Comparison of ENCODE assay signal across 8 cellular contexts in the genomic region with DNA sequence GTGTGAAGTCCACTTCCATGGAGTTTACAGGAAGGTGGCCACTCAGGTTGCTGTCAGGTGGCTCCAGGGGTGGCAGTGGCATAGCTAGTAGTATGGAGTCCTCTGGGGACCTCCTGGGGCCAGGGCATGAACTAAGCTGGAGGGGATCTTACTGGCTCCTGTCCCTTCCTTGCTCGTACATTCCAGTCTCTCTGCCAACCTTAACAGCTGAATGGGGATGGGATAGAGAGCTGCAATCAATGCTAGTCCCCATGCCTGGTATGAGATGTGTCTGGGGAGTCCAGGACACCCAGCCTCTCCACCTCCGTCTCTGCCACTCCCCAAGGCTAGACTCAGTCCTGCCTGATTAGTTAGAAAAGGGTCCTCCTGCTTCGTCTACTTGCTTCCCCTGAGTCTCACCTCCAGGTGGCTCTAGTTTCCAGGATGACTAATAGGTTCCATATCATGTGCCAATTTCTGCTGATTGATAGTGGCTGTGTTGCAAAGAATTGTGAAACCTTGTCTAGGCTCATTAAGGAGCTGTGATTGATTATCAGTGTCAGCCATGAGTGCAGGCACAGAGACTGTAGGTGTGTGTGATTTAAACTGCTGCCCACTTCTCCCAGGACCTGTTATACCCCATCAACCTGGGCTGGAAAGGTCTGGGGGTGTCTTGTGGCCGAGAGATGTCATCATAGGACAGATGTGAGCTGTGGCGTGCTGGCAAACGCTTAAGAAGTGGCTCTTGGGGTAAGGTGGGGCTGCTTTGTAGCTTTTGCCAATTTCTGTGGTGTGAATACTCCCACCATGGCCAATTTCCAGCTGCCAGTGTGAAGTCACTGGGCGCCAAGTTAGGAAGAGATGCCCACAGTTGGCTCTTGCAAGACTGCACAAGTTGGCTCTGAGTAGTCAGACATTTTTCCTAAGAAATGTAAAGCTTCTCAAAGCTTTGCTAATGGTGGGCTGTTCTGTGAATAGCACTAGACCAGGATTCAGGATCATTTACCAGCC. TPM values are rescaled to one million over a fixed set of nuclear protein-coding genes. Genes with fewer than 3 reads are reported as not detected.
A peak's percentile ranks its signal among the peaks of the same experiment; 100 is the strongest.
DNase-seq lines count a peak whose midpoint lies in the region; ATAC-seq and TF ChIP-seq lines count a peak whose summit lies in the region.

No MANE protein-coding gene starts in this region.

- ATAC-seq in HG03432 (IDR thresholded peaks at IDR 0.05; ENCODE audit: unreplicated experiment) (no peak), HG02623 (IDR thresholded peaks at IDR 0.05; ENCODE audit: unreplicated experiment) (no peak)

- peaks cover 22% of the 10 kb centered on the region for H3K27me3 Mint-ChIP-seq in progenitor cell of endocrine pancreas

- no peak overlapping the region for H3K4me3 Mint-ChIP-seq in progenitor cell of endocrine pancreas (ENCODE audit: low read depth)

- DNase-seq in DMS 273 (lab: John Stamatoyannopoulos, UW; ENCODE audit: unreplicated experiment), result peak; percentile 65
- no peak for DNase-seq in DMS 273 treated with DMSO at 0.1 percent for 48 hours (lab: John Stamatoyannopoulos, UW)
- DNase-seq in NAMALWA (ENCODE audit: low spot score), result peak; percentile 51
- peak; percentile 95 for DNase-seq in dermis blood vessel endothelial cell
- DNase-seq in progenitor cell of endocrine pancreas (ENCODE audit: low spot score, unreplicated experiment), result no peak
- DNase-seq in foreskin melanocyte, result no peak

- H3K4me1 Mint-ChIP-seq in progenitor cell of endocrine pancreas (ENCODE audit: low read depth), result peaks cover 10% of the 10 kb centered on the region

- no peaks in the 10 kb centered on the region for H3K9me3 Mint-ChIP-seq in progenitor cell of endocrine pancreas (ENCODE audit: low read depth)

- TF ChIP-seq CTCF in progenitor cell of endocrine pancreas (IDR thresholded peaks at IDR 0.05; ENCODE audit: unreplicated experiment), result peak; percentile 39

- no peak overlapping the region for H3K27ac Mint-ChIP-seq in progenitor cell of endocrine pancreas

- no peaks in the 10 kb centered on the region for H3K36me3 Mint-ChIP-seq in progenitor cell of endocrine pancreas (ENCODE audit: insufficient read depth)

RNA-seq across cellular contexts. Expression of a gene that starts 59.8 kb away (rescaled TPM):
- total RNA-seq in dermis blood vessel endothelial cell, result 5.3 and 6.6 TPM in 2 replicates
- total RNA-seq in progenitor cell of endocrine pancreas, result 0.43 and 0.47 TPM in 2 replicates

Comparison
In these comparisons a context has a peak if more than half of its experiments do, and no peak if none do; other contexts are left out.
1. DNase-seq: peak in DMS 273 (single experiment), NAMALWA (single experiment) and dermis blood vessel endothelial cell (single experiment); none in DMS 273 treated with DMSO at 0.1 percent for 48 hours (single experiment), progenitor cell of endocrine pancreas (single experiment) and foreskin melanocyte (single experiment).